8 cellular contexts compared by ENCODE assay signal in genomic region chr22:30262917-30263741, GRCh38. TPM values are rescaled to one million over a fixed set of nuclear protein-coding genes. Genes with fewer than 3 reads are reported as not detected.
DNase-seq lines count a peak whose midpoint lies in the region; ATAC-seq and TF ChIP-seq lines count a peak whose summit lies in the region.

No MANE protein-coding gene starts in this region.

- peak; percentile 81 for TF ChIP-seq CTCF in LNCaP clone FGC (IDR thresholded peaks at IDR 0.05; ENCODE audit: control insufficient read depth, extremely low read depth, insufficient read depth)

- peak overlapping the region; percentile 90 for H3K4me3 Mint-ChIP-seq in T-helper 17 cell

- no peaks in the 10 kb centered on the region for H3K27me3 ChIP-seq in skeletal muscle satellite cell (ENCODE audit: control insufficient read depth, insufficient read depth, low read length)

- DNase-seq in DMS79 (lab: John Stamatoyannopoulos, UW) (peak; percentile 7), LNCaP clone FGC (ENCODE audit: low read depth) (no peak), T-helper 17 cell (peak; percentile 69 to 77 (median 75)), amygdala (lab: John Stamatoyannopoulos, UW) (peak in 47 of 56 donors; percentile 10 to 74 (median 44)), hepatic stellate cell (ENCODE audit: low spot score) (peak; percentile 77)

- H3K4me3 ChIP-seq in LNCaP clone FGC (ENCODE audit: low read depth, low read length) (no peak overlapping the region), skeletal muscle satellite cell (ENCODE audit: low read length) (peak overlapping the region; percentile 59)

- H3K36me3 Mint-ChIP-seq in T-helper 17 cell (ENCODE audit: low read depth), result no peaks in the 10 kb centered on the region

- H3K9ac ChIP-seq in skeletal muscle satellite cell (ENCODE audit: low read depth, low read length), result peak overlapping the region; percentile 54

- H3K4me2 ChIP-seq in skeletal muscle satellite cell (ENCODE audit: low read length), result peak overlapping the region; percentile 74

- no peaks in the 10 kb centered on the region for H3K36me3 ChIP-seq in skeletal muscle satellite cell (ENCODE audit: insufficient read depth, low read length)

- ATAC-seq in T-helper 17 cell, result no peak
- ATAC-seq in HG02885 (IDR thresholded peaks at IDR 0.05; ENCODE audit: poor library complexity, unreplicated experiment), result no peak
- ATAC-seq in HG02981 (IDR thresholded peaks at IDR 0.05; ENCODE audit: unreplicated experiment), result no peak

- H3K9me3 ChIP-seq in T-helper 17 cell (ENCODE audit: control insufficient read depth, low read length, poor library complexity, severe bottlenecking) (no peaks in the 10 kb centered on the region), skeletal muscle satellite cell (replicated peaks; ENCODE audit: low read length) (no peaks in the 10 kb centered on the region)

- peaks cover 6% of the 10 kb centered on the region for H3K4me1 ChIP-seq in skeletal muscle satellite cell (ENCODE audit: control insufficient read depth, insufficient read depth, low read length)

- peak overlapping the region; percentile 78 for H3K27ac Mint-ChIP-seq in T-helper 17 cell

- H3K4me1 Mint-ChIP-seq in T-helper 17 cell, result peaks cover 52% of the 10 kb centered on the region

- no peaks in the 10 kb centered on the region for H3K27me3 Mint-ChIP-seq in T-helper 17 cell

RNA-seq across cellular contexts. Expression of gene OSM, which starts 3.5 kb away (rescaled TPM):
- 10 to 100 TPM; 29.1 to 35.2 TPM for total RNA-seq in T-helper 17 cell
- not detected in 2 replicates for total RNA-seq in skeletal muscle satellite cell (2012; rRNA removed)

RNA-seq across cellular contexts. Expression of gene LIF, which starts 16.6 kb away (rescaled TPM):
- 1 to 10 TPM; 1.8 to 5.3 TPM for total RNA-seq in T-helper 17 cell
- 13.2 and 25.1 TPM in 2 replicates for total RNA-seq in skeletal muscle satellite cell (2012; rRNA removed)

RNA-seq across cellular contexts. Expression of gene CASTOR1, which starts 26.2 kb away (rescaled TPM):
- total RNA-seq in T-helper 17 cell, result 10 to 100 TPM; 10.6 to 12.4 TPM
- 2.0 and 5.7 TPM in 2 replicates for total RNA-seq in skeletal muscle satellite cell (2012; rRNA removed)
